Comparison of ENCODE assay signal across 1 cellular context in genomic region chr10:50314169-50315071, GRCh38.
TF ChIP-seq lines count a peak whose summit lies in the region.

No MANE protein-coding gene starts in this region.

TF ChIP-seq in K562, 482 proteins besides CTCF, POLR2A, EP300 and RAD21 (continued from another document):
- TF ChIP-seq, protein P1, sequence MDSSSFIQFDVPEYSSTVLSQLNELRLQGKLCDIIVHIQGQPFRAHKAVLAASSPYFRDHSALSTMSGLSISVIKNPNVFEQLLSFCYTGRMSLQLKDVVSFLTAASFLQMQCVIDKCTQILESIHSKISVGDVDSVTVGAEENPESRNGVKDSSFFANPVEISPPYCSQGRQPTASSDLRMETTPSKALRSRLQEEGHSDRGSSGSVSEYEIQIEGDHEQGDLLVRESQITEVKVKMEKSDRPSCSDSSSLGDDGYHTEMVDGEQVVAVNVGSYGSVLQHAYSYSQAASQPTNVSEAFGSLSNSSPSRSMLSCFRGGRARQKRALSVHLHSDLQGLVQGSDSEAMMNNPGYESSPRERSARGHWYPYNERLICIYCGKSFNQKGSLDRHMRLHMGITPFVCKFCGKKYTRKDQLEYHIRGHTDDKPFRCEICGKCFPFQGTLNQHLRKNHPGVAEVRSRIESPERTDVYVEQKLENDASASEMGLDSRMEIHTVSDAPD (CRISPR knock-in tag; IDR thresholded peaks at IDR 0.05): no peak
- TF ChIP-seq CBX2 (IDR thresholded peaks at IDR 0.05; ENCODE audit: insufficient read depth, low read length, poor library complexity, severe bottlenecking) (no peak), E2F6 (IDR thresholded peaks at IDR 0.05; ENCODE audit: borderline replicate concordance in 1 of 2, extremely low read depth in 1 of 2, insufficient read depth in 1 of 2, insufficient read length in 1 of 2, low read depth in 1 of 2, low read length in 1 of 2, poor library complexity in 1 of 2, severe bottlenecking in 1 of 2) (no peak), CREB1 (IDR thresholded peaks at IDR 0.05) (no peak), CREB1 (CRISPR knock-in tag; IDR thresholded peaks at IDR 0.05) (no peak), SRSF7 (optimal IDR thresholded peaks at IDR 0.05; ENCODE audit: low read depth, low read length) (no peak), ZBTB33 (CRISPR knock-in tag; IDR thresholded peaks at IDR 0.05) (peak; percentile 86), SMAD3 (CRISPR knock-in tag; conservative IDR thresholded peaks at IDR 0.05) (0 out of 2 replicates have a peak, but pooled peaks have one; percentile 24), ARID2 (IDR thresholded peaks at IDR 0.05) (no peak), PYGO2 (tag; IDR thresholded peaks at IDR 0.05) (no peak), SMARCC2 (IDR thresholded peaks at IDR 0.05; ENCODE audit: low read depth) (no peak), ZNF316 (IDR thresholded peaks at IDR 0.05) (peak; percentile 77), MAZ (CRISPR knock-in tag; conservative IDR thresholded peaks at IDR 0.05 in 1 of 2, IDR thresholded peaks at IDR 0.05 in 1 of 2) (no peak), RAD51 (IDR thresholded peaks at IDR 0.05; ENCODE audit: borderline replicate concordance, low read depth) (no peak), POLR2G (IDR thresholded peaks at IDR 0.05; ENCODE audit: low read depth, low read length) (no peak), CHD1 (IDR thresholded peaks at IDR 0.05; ENCODE audit: low read length) (no peak), NFE2 (IDR thresholded peaks at IDR 0.05; ENCODE audit: low read depth) (no peak), RBBP5 (IDR thresholded peaks at IDR 0.05; ENCODE audit: borderline replicate concordance, insufficient read depth, low read length, poor library complexity, severe bottlenecking) (no peak), BMI1 (IDR thresholded peaks at IDR 0.05; ENCODE audit: low read length) (no peak), HOMEZ (CRISPR knock-in tag; IDR thresholded peaks at IDR 0.05) (no peak), FUS (optimal IDR thresholded peaks at IDR 0.05; ENCODE audit: low read depth, low read length) (no peak), ZNF224 (CRISPR knock-in tag; IDR thresholded peaks at IDR 0.05) (no peak), ZFX (CRISPR knock-in tag; IDR thresholded peaks at IDR 0.05) (no peak), ZNF347 (CRISPR knock-in tag; IDR thresholded peaks at IDR 0.05; ENCODE audit: low read depth) (no peak), SMAD2 (IDR thresholded peaks at IDR 0.05; ENCODE audit: low read depth, low read length) (no peak), FOXK2 (conservative IDR thresholded peaks at IDR 0.05 in 1 of 2, IDR thresholded peaks at IDR 0.05 in 1 of 2; ENCODE audit: low read depth in 2 of 2) (no peak), L3MBTL2 (IDR thresholded peaks at IDR 0.05) (peak; percentile 21; the same call in 1 of the 2 replicates), LEF1 (IDR thresholded peaks at IDR 0.05) (0 out of 2 replicates have a peak, but pooled peaks have one; percentile 20), STAG1 (CRISPR knock-in tag; IDR thresholded peaks at IDR 0.05; ENCODE audit: borderline replicate concordance) (no peak), USF1 (CRISPR knock-in tag; IDR thresholded peaks at IDR 0.05) (no peak), RCOR1 (IDR thresholded peaks at IDR 0.05; ENCODE audit: borderline replicate concordance in 1 of 2, low read depth in 2 of 2, low read length in 2 of 2) (peak in 1 of 2 experiments; percentile 47; a peak in 1 of 4 replicates), GATAD2B (IDR thresholded peaks at IDR 0.05; ENCODE audit: borderline replicate concordance) (no peak), PCBP1 (IDR thresholded peaks at IDR 0.05; ENCODE audit: low read depth, low read length, poor library complexity, severe bottlenecking) (no peak), BCL6 (CRISPR knock-in tag; IDR thresholded peaks at IDR 0.05) (no peak), CBFB (CRISPR knock-in tag; IDR thresholded peaks at IDR 0.05) (no peak), ZNF780A (CRISPR knock-in tag; IDR thresholded peaks at IDR 0.05) (no peak), SMARCE1 (IDR thresholded peaks at IDR 0.05) (no peak), ZBTB17 (CRISPR knock-in tag; IDR thresholded peaks at IDR 0.05) (no peak), ZNF143 (CRISPR knock-in tag; IDR thresholded peaks at IDR 0.05) (no peak)
- TF ChIP-seq, protein P2, sequence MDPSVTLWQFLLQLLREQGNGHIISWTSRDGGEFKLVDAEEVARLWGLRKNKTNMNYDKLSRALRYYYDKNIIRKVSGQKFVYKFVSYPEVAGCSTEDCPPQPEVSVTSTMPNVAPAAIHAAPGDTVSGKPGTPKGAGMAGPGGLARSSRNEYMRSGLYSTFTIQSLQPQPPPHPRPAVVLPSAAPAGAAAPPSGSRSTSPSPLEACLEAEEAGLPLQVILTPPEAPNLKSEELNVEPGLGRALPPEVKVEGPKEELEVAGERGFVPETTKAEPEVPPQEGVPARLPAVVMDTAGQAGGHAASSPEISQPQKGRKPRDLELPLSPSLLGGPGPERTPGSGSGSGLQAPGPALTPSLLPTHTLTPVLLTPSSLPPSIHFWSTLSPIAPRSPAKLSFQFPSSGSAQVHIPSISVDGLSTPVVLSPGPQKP (CRISPR knock-in tag; IDR thresholded peaks at IDR 0.05): no peak
- TF ChIP-seq, protein P3, sequence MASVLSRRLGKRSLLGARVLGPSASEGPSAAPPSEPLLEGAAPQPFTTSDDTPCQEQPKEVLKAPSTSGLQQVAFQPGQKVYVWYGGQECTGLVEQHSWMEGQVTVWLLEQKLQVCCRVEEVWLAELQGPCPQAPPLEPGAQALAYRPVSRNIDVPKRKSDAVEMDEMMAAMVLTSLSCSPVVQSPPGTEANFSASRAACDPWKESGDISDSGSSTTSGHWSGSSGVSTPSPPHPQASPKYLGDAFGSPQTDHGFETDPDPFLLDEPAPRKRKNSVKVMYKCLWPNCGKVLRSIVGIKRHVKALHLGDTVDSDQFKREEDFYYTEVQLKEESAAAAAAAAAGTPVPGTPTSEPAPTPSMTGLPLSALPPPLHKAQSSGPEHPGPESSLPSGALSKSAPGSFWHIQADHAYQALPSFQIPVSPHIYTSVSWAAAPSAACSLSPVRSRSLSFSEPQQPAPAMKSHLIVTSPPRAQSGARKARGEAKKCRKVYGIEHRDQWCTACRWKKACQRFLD (CRISPR knock-in tag; IDR thresholded peaks at IDR 0.05): no peak
- TF ChIP-seq, protein P4, sequence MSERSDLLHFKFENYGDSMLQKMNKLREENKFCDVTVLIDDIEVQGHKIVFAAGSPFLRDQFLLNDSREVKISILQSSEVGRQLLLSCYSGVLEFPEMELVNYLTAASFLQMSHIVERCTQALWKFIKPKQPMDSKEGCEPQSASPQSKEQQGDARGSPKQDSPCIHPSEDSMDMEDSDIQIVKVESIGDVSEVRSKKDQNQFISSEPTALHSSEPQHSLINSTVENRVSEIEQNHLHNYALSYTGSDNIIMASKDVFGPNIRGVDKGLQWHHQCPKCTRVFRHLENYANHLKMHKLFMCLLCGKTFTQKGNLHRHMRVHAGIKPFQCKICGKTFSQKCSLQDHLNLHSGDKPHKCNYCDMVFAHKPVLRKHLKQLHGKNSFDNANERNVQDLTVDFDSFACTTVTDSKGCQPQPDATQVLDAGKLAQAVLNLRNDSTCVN (CRISPR knock-in tag; IDR thresholded peaks at IDR 0.05): no peak
- TF ChIP-seq, protein P5, sequence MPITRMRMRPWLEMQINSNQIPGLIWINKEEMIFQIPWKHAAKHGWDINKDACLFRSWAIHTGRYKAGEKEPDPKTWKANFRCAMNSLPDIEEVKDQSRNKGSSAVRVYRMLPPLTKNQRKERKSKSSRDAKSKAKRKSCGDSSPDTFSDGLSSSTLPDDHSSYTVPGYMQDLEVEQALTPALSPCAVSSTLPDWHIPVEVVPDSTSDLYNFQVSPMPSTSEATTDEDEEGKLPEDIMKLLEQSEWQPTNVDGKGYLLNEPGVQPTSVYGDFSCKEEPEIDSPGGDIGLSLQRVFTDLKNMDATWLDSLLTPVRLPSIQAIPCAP (CRISPR knock-in tag; IDR thresholded peaks at IDR 0.05; ENCODE audit: borderline replicate concordance): no peak
- TF ChIP-seq, protein P6, sequence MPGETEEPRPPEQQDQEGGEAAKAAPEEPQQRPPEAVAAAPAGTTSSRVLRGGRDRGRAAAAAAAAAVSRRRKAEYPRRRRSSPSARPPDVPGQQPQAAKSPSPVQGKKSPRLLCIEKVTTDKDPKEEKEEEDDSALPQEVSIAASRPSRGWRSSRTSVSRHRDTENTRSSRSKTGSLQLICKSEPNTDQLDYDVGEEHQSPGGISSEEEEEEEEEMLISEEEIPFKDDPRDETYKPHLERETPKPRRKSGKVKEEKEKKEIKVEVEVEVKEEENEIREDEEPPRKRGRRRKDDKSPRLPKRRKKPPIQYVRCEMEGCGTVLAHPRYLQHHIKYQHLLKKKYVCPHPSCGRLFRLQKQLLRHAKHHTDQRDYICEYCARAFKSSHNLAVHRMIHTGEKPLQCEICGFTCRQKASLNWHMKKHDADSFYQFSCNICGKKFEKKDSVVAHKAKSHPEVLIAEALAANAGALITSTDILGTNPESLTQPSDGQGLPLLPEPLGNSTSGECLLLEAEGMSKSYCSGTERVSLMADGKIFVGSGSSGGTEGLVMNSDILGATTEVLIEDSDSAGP (CRISPR knock-in tag; IDR thresholded peaks at IDR 0.05): no peak
